ENCODE assay signal across 1 cellular context in the genomic region with DNA sequence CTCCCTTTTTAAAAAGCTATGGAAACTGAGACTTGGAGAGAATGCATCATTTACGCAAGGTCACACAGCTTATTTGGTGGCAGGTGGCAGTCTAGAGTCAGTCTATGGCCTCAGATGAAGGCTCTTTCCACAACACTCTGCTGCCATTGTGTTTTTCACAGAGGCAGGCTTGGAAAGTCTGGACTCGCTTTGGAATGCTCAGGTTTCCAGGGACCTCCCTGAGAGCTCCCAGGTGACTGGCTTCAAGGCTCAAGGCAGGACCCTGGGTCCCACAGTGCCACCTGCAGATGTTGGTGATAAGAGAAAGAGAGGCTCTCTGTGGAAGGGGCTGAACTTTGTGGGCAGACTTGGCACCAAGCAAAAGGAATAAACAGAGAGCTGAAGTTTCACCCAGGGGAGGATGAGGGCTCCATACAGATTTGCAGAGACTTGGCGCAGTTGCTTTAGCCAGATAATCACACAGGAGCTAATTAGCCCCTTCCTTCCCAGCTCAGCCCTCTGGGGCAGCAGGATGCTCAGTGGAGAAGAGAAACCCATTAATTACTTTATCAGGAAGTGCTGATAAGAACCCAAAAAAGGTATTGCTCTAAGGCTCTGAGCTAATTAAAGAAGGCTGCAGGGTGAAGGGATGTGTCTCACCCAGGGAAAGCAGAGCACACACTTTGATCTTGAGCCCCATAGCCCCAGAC.
TF ChIP-seq lines count a peak whose summit lies in the region.

No MANE protein-coding gene starts in this region.

TF ChIP-seq in HCT116, 20 proteins besides CTCF, POLR2A, EP300 and RAD21:
- TF ChIP-seq SRF (IDR thresholded peaks at IDR 0.05; ENCODE audit: low read depth), result no peak
- TF ChIP-seq ZFX (IDR thresholded peaks at IDR 0.05), result no peak
- TF ChIP-seq SP1 (IDR thresholded peaks at IDR 0.05; ENCODE audit: low read depth), result no peak
- no peak for TF ChIP-seq SIN3A (IDR thresholded peaks at IDR 0.05; ENCODE audit: low read depth)
- TF ChIP-seq ELF1 (IDR thresholded peaks at IDR 0.05; ENCODE audit: borderline replicate concordance, low read depth), result no peak
- TF ChIP-seq POLR2AphosphoS5 (IDR thresholded peaks at IDR 0.05; ENCODE audit: low read depth, low read length), result no peak
- TF ChIP-seq CEBPB (IDR thresholded peaks at IDR 0.05; ENCODE audit: low read depth), result no peak
- TF ChIP-seq JUND (IDR thresholded peaks at IDR 0.05), result no peak
- TF ChIP-seq, protein P1, sequence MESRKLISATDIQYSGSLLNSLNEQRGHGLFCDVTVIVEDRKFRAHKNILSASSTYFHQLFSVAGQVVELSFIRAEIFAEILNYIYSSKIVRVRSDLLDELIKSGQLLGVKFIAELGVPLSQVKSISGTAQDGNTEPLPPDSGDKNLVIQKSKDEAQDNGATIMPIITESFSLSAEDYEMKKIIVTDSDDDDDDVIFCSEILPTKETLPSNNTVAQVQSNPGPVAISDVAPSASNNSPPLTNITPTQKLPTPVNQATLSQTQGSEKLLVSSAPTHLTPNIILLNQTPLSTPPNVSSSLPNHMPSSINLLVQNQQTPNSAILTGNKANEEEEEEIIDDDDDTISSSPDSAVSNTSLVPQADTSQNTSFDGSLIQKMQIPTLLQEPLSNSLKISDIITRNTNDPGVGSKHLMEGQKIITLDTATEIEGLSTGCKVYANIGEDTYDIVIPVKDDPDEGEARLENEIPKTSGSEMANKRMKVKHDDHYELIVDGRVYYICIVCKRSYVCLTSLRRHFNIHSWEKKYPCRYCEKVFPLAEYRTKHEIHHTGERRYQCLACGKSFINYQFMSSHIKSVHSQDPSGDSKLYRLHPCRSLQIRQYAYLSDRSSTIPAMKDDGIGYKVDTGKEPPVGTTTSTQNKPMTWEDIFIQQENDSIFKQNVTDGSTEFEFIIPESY (IDR thresholded peaks at IDR 0.05; ENCODE audit: extremely low read depth, insufficient replicate concordance, low read length), result no peak
- no peak for TF ChIP-seq FOSL1 (IDR thresholded peaks at IDR 0.05; ENCODE audit: low read depth)
- TF ChIP-seq EZH2 (IDR thresholded peaks at IDR 0.05), result no peak
- TF ChIP-seq MAX (IDR thresholded peaks at IDR 0.05), result no peak
- no peak for TF ChIP-seq EZH2phosphoT487 (IDR thresholded peaks at IDR 0.05; ENCODE audit: borderline replicate concordance)
- no peak for TF ChIP-seq TCF7L2 (IDR thresholded peaks at IDR 0.05; ENCODE audit: borderline replicate concordance, extremely low read depth, insufficient read depth, insufficient read length)
- no peak for TF ChIP-seq ZNF274 (IDR thresholded peaks at IDR 0.05; ENCODE audit: low read depth, low read length)
